ENCODE assay signal across 8 cellular contexts in the genomic region with DNA sequence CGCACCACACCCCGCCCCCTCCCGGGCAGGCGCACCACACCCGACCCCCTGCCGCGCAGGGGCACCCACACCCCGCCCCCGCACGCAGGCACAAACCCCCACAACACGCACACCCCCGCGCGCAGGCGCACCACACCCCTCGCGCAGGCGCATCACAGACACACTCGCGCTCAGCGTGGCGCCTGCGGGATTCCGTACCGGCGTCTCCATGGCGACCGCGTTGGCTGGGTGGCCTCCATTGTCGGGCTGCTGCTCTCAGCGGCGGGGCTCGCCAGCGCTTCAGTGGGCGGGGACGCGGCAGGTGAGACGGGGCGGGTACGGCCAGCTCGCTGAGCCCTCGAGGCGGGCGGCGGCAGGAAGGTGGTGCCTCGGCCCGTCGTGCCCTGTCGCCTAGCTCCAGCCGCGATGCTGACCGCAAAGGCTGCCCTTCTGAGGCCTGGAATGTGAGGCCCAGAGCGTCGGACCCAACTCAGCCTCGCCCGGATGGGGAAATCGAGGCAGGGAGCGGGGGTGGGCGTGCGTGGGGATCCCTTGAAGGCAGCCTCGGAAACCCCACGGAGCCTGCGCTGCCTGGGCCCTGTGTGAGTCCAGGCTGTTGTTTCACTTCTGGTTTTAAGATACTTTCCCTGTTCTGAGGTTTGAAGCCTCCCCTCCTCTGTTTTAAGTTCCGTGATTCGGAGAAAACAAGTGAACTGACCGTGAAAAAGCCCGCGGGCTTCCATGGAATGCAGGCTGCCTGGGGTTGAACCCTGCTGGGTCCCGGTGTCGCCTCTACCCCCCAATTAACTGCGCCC. TPM values are rescaled to one million over a fixed set of nuclear protein-coding genes. Genes with fewer than 3 reads are reported as not detected.
A peak's percentile ranks its signal among the peaks of the same experiment; 100 is the strongest.
DNase-seq lines count a peak whose midpoint lies in the region; ATAC-seq and TF ChIP-seq lines count a peak whose summit lies in the region.

A gene (plus strand): TSS at position 238 of the 794 bp plus-strand sequence. CDS start 1,332 bp downstream, outside the sequence.

- POLR2A ChIA-PET in naive thymus-derived CD8-positive, alpha-beta T cell (lab: Charles Lee): interaction anchor here (1.6 kb wide), 1 partner anchor 147 kb away, joined by 3 read pairs; no protein-coding TSS in a partner anchor

- peak; percentile 97 for DNase-seq in EH (ENCODE audit: low read depth)
- DNase-seq in H4 (ENCODE audit: low spot score): peak; percentile 96
- peak; percentile 96 for DNase-seq in LHCN-M2 (ENCODE audit: low read depth)
- peak; percentile 93 for DNase-seq in RPMI7951 (ENCODE audit: low read depth)
- DNase-seq in fibroblast of mammary gland (ENCODE audit: low read depth): peak; percentile 95
- DNase-seq in naive thymus-derived CD8-positive, alpha-beta T cell: peak; percentile 99 to 100 (median 100)

- H3K9me3 Mint-ChIP-seq in activated T-helper 17 cell treated with anti-CD3 and anti-CD28 coated beads, Interleukin-2, amount 50 U/mL, for 72 hours: no peaks in the 10 kb centered on the region
- H3K9me3 Mint-ChIP-seq in naive thymus-derived CD8-positive, alpha-beta T cell: peaks cover 0 to 2% (median 0%) of the 10 kb centered on the region in 9 donors
- no peaks in the 10 kb centered on the region for H3K9me3 Mint-ChIP-seq in stimulated activated memory B cell treated with anti-CD40 and anti-IgM and Interleukin-4, amounts not matched to agents 10 μg/mL and 1 μg/mL and 100 μg/mL, for 72 hours

- ATAC-seq in activated T-helper 17 cell treated with anti-CD3 and anti-CD28 coated beads, Interleukin-2, amount 50 U/mL, for 72 hours (replicated peaks): peak; percentile 87
- ATAC-seq in naive thymus-derived CD8-positive, alpha-beta T cell: peak; percentile 88 to 89
- ATAC-seq in stimulated activated memory B cell treated with anti-CD40 and anti-IgM and Interleukin-4, amounts not matched to agents 10 μg/mL and 1 μg/mL and 100 μg/mL, for 72 hours: peak; percentile 95

- no peaks in the 10 kb centered on the region for H3K27me3 Mint-ChIP-seq in activated T-helper 17 cell treated with anti-CD3 and anti-CD28 coated beads, Interleukin-2, amount 50 U/mL, for 72 hours
- peaks cover 0 to 3% (median 0%) of the 10 kb centered on the region in 5 donors for H3K27me3 Mint-ChIP-seq in naive thymus-derived CD8-positive, alpha-beta T cell
- no peaks in the 10 kb centered on the region for H3K27me3 Mint-ChIP-seq in stimulated activated memory B cell treated with anti-CD40 and anti-IgM and Interleukin-4, amounts not matched to agents 10 μg/mL and 1 μg/mL and 100 μg/mL, for 72 hours

- no peak for TF ChIP-seq CTCF in fibroblast of mammary gland (conservative IDR thresholded peaks at IDR 0.05; ENCODE audit: control insufficient read depth, insufficient read depth, low read depth, low read length)

- peaks cover 59% of the 10 kb centered on the region for H3K36me3 Mint-ChIP-seq in activated T-helper 17 cell treated with anti-CD3 and anti-CD28 coated beads, Interleukin-2, amount 50 U/mL, for 72 hours (ENCODE audit: low read depth)
- H3K36me3 Mint-ChIP-seq in naive thymus-derived CD8-positive, alpha-beta T cell: peaks cover 0 to 8% (median 5%) of the 10 kb centered on the region in 3 donors
- peaks cover 11% of the 10 kb centered on the region for H3K36me3 Mint-ChIP-seq in stimulated activated memory B cell treated with anti-CD40 and anti-IgM and Interleukin-4, amounts not matched to agents 10 μg/mL and 1 μg/mL and 100 μg/mL, for 72 hours

- H3K27ac Mint-ChIP-seq in activated T-helper 17 cell treated with anti-CD3 and anti-CD28 coated beads, Interleukin-2, amount 50 U/mL, for 72 hours: peak within 1 kb of the TSS; percentile 96
- H3K27ac Mint-ChIP-seq in naive thymus-derived CD8-positive, alpha-beta T cell: peak within 1 kb of the TSS; percentile 85 to 99 (median 94)
- peak within 1 kb of the TSS; percentile 93 for H3K27ac Mint-ChIP-seq in stimulated activated memory B cell treated with anti-CD40 and anti-IgM and Interleukin-4, amounts not matched to agents 10 μg/mL and 1 μg/mL and 100 μg/mL, for 72 hours

- peak within 1 kb of the TSS; percentile 99 for H3K4me3 ChIP-seq in fibroblast of mammary gland (ENCODE audit: control insufficient read depth, low read depth, low read length)

- H3K4me3 Mint-ChIP-seq in activated T-helper 17 cell treated with anti-CD3 and anti-CD28 coated beads, Interleukin-2, amount 50 U/mL, for 72 hours: peak within 1 kb of the TSS; percentile 96
- H3K4me3 Mint-ChIP-seq in naive thymus-derived CD8-positive, alpha-beta T cell: peak within 1 kb of the TSS; percentile 84 to 95 (median 90)
- peak within 1 kb of the TSS; percentile 88 for H3K4me3 Mint-ChIP-seq in stimulated activated memory B cell treated with anti-CD40 and anti-IgM and Interleukin-4, amounts not matched to agents 10 μg/mL and 1 μg/mL and 100 μg/mL, for 72 hours

- H3K4me1 Mint-ChIP-seq in activated T-helper 17 cell treated with anti-CD3 and anti-CD28 coated beads, Interleukin-2, amount 50 U/mL, for 72 hours: peaks cover 25% of the 10 kb centered on the region
- peaks cover 35 to 80% (median 72%) of the 10 kb centered on the region in 4 donors for H3K4me1 Mint-ChIP-seq in naive thymus-derived CD8-positive, alpha-beta T cell
- peaks cover 63% of the 10 kb centered on the region for H3K4me1 Mint-ChIP-seq in stimulated activated memory B cell treated with anti-CD40 and anti-IgM and Interleukin-4, amounts not matched to agents 10 μg/mL and 1 μg/mL and 100 μg/mL, for 72 hours

RNA-seq across cellular contexts. Expression of the gene that starts here (rescaled TPM):
- 4.7 and 7.9 TPM in 2 replicates for total RNA-seq in H4 (2014; rRNA removed; shearing (Covaris generic))
- total RNA-seq in LHCN-M2 (2014; rRNA removed): 3.7 and 5.1 TPM in 2 replicates
- 5.1 TPM for polyA plus RNA-seq in LHCN-M2 (2012)
- 3.0 and 4.3 TPM in 2 replicates for total RNA-seq in RPMI7951 (2014; rRNA removed; shearing (Covaris generic))
- 1 to 10 TPM; 4.5 to 6.3 TPM for total RNA-seq in activated T-helper 17 cell treated with anti-CD3 and anti-CD28 coated beads, Interleukin-2, amount 50 U/mL, for 72 hours
- 1 to 10 TPM; 6.9 to 7.9 TPM for total RNA-seq in naive thymus-derived CD8-positive, alpha-beta T cell
- polyA plus RNA-seq in naive thymus-derived CD8-positive, alpha-beta T cell: 1 to 10 TPM; 2.4 to 4.7 (median 4.4) TPM

Comparison
In these comparisons a context has a peak if more than half of its experiments do, and no peak if none do; other contexts are left out.
1. Peak in every context shown above with its lines: DNase-seq, ATAC-seq and H3K4me3 ChIP-seq.